ENCODE assay signal across 8 cellular contexts in the genomic region with DNA sequence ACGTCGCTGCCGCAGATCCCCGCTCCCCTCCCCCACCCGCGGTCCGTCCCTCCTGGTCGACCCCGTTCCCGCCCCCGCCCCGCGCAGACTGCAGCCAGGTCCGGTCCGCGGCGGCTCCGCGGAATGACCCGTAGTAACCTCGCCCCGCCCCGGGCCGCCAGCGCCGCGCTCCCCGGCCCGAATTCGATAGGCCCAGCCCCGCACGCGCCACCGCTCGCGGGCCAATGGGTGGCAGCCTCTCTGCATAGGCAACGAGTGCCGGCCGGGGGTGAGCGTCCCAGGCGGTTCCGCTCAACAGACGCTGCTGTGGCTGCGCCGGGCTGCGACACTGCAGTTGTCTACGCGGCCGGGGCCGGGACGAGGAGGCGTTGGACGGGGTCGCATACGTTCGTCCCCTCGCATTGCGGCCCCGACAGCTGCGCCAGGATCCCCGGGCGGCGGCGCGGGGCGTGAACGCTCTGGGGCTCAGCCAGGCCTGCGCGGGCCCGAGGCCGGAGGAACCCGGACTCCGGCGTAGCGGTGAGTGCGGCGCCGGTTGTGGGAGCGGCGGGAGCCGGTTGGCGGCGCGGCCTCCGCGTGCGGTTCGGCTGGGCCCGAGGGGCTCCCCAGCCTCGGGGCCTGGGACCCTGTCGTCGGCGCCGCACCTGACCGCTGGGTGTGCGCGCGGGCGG. TPM values are rescaled to one million over a fixed set of nuclear protein-coding genes. Genes with fewer than 3 reads are reported as not detected.
DNase-seq lines count a peak whose midpoint lies in the region; ATAC-seq, FAIRE-seq and TF ChIP-seq lines count a peak whose summit lies in the region.

Gene ACSL3, plus strand, starts transcription at position 297 of the 671 bp plus-strand sequence. CDS start 47,737 bp downstream, outside the sequence.

- 0 to 2% (median 1%) methylated on average over 9 to 99 of the region's 99 CpGs for WGBS in adrenal gland, 4 donors
- 0 to 1% (median 0%) methylated on average over 43 to 99 of the region's 99 CpGs for WGBS in heart left ventricle, 4 donors

- FAIRE-seq in GM12892 (lab: Jason Lieb, UNC) = peak; percentile 98

- peaks cover 13% of the 10 kb centered on the region for H3K4me1 Mint-ChIP-seq in type B pancreatic cell (ENCODE audit: unreplicated experiment)

- H3K9me3 ChIP-seq in adrenal gland (replicated peaks in 1 of 3) = no peaks in the 10 kb centered on the region
- no peaks in the 10 kb centered on the region for H3K9me3 ChIP-seq in heart left ventricle

- TF ChIP-seq CTCF in adrenal gland (IDR thresholded peaks at IDR 0.05) = peak in 2 of 6 experiments; percentile 1 to 22
- TF ChIP-seq CTCF in heart left ventricle (IDR thresholded peaks at IDR 0.05) = peak in 4 of 12 donors; percentile 20 to 45 (median 27)
- peak; percentile 43 for TF ChIP-seq CTCF in type B pancreatic cell (conservative IDR thresholded peaks at IDR 0.05)

- H3K27me3 ChIP-seq in adrenal gland (no peaks in the 10 kb centered on the region), heart left ventricle (no peaks in the 10 kb centered on the region)

- peak within 1 kb of the TSS; percentile 87 for H3K4me3 Mint-ChIP-seq in type B pancreatic cell

- H3K27me3 Mint-ChIP-seq in type B pancreatic cell = no peaks in the 10 kb centered on the region

- peak within 1 kb of the TSS; percentile 67 to 99 (median 97) for H3K27ac ChIP-seq in adrenal gland
- H3K27ac ChIP-seq in heart left ventricle = peak within 1 kb of the TSS; percentile 93 to 100 (median 98)

- no peaks in the 10 kb centered on the region for H3K9me3 Mint-ChIP-seq in type B pancreatic cell

- H3K4me3 ChIP-seq in adrenal gland (peak within 1 kb of the TSS; percentile 31 to 97 (median 76)), heart left ventricle (peak within 1 kb of the TSS; percentile 74 to 99 (median 93))

- H3K4me1 ChIP-seq in adrenal gland (replicated peaks in 1 of 2) (peaks cover 29 to 49% of the 10 kb centered on the region in 2 donors), heart left ventricle (peaks cover 7 to 54% (median 41%) of the 10 kb centered on the region in 12 donors)

- H3K36me3 ChIP-seq in adrenal gland (replicated peaks in 1 of 2) (no peaks in the 10 kb centered on the region), heart left ventricle (no peaks in the 10 kb centered on the region)

- peak; percentile 97 for TF ChIP-seq POLR2A in GM12892 (IDR thresholded peaks at IDR 0.05; ENCODE audit: low read depth, low read length)
- TF ChIP-seq POLR2A in adrenal gland (IDR thresholded peaks at IDR 0.05) = peak; percentile 99 to 100
- peak; percentile 93 to 99 for TF ChIP-seq POLR2A in heart left ventricle (IDR thresholded peaks at IDR 0.05)

- peak; percentile 99 for ATAC-seq in HG02798 (IDR thresholded peaks at IDR 0.05; ENCODE audit: poor library complexity, unreplicated experiment)
- peak; percentile 89 to 99 (median 96) for ATAC-seq in heart left ventricle

- H3K36me3 Mint-ChIP-seq in type B pancreatic cell = no peaks in the 10 kb centered on the region

- DNase-seq in GM12892 (ENCODE audit: insufficient read length) (peak; percentile 91), NCI-H1436 treated with DMSO at 0.1 percent for 48 hours (lab: John Stamatoyannopoulos, UW) (peak; percentile 74), T-helper 1 cell (peak; percentile 79 to 93 (median 85)), adrenal gland (peak; percentile 96 to 98 (median 97)), heart left ventricle (peak; percentile 97 to 99 (median 98)), posterior cingulate gyrus (peak; percentile 95 to 100 (median 98)), type B pancreatic cell (ENCODE audit: extremely low spot score, unreplicated experiment) (peak; percentile 96)

- peak within 1 kb of the TSS; percentile 89 for H3K27ac Mint-ChIP-seq in type B pancreatic cell

- intact Hi-C loops in adrenal gland (cut with DNase I) (no loop called here), heart left ventricle (cut with DNase I) (loop anchor here in 9 of 10 donors (1.0 to 10.0 kb wide), 10 partner anchors 41 to 169 kb away; no protein-coding TSS in a partner anchor), posterior cingulate gyrus (cut with DNase I) (loop anchor here (1.0 to 2.0 kb wide), 2 partner anchors 52 to 152 kb away; no protein-coding TSS in a partner anchor)

RNA-seq across cellular contexts. Expression of gene ACSL3, which starts in this region (rescaled TPM):
- 26.6 TPM for polyA plus RNA-seq in GM12892 (2012; ENCODE audit: missing spikeins)
- total RNA-seq in adrenal gland = 100 to 1,000 TPM in 1 of 8 donors, 10 to 100 TPM in 7; 59.1 to 130 (median 70.6) TPM
- polyA plus RNA-seq in adrenal gland = 100 to 1,000 TPM in 1 of 3 donors, 10 to 100 TPM in 2; 11.0 to 103 (median 15.9) TPM
- 10 to 100 TPM; 44.5 to 56.8 (median 52.4) TPM for total RNA-seq in heart left ventricle
- 10 to 100 TPM; 12.0 to 30.8 TPM for polyA plus RNA-seq in heart left ventricle
- 95.8 and 96.5 TPM in 2 replicates for total RNA-seq in type B pancreatic cell (ENCODE audit: low replicate concordance)

Comparison
In these comparisons a context has a peak if more than half of its experiments do, and no peak if none do; other contexts are left out.
1. Peak in every context shown above with its lines: DNase-seq, ATAC-seq, H3K4me3 ChIP-seq and H3K27ac ChIP-seq.
2. intact Hi-C loops: an anchor here in heart left ventricle (1.0 to 10.0 kb wide) and posterior cingulate gyrus (1.0 to 2.0 kb wide); none called in adrenal gland.